10 cellular contexts compared by ENCODE assay signal in the genomic region with DNA sequence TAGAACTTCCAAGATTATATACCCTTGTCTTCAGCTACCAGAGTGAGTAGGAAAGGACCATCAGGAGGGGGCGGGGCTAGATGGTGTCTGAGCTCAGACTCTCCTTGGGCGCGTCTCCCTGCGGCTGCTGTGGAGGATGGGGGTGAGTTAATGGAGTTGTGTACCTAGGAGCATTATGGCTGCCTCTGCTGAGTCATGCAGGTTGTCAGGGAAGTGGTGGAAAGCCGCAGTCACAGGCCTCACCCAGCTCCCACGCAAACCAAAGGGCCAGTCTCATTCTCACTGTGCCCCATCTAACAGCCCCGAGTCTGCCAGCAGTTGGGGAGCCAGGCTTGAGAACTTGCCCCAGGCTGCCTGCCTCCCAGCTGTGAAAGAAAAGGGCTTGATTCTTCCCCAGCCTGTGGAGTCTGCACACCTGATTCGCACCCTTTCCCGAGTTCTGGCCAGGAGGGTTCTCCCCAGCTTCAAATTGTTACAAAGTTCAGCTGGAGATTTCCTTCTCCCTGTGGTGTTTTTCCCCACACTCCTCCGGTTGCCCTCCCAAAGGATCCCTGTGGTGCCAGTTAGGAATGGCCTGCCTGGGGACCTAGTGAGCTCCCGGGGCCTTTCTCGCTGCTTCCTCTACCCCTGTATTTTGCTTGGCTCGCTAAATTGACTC.
A peak's percentile ranks its signal among the peaks of the same experiment; 100 is the strongest.
DNase-seq lines count a peak whose midpoint lies in the region; ATAC-seq and TF ChIP-seq lines count a peak whose summit lies in the region.
"Had no signal": no experiment of that assay in that cellular context is flagged by ENCODE, and none has a peak within 500 bp of the region (broad histone marks: within the 10 kb centered on the region; RNA-seq: fewer than 3 reads in every experiment).

No MANE protein-coding gene starts in this region.

- no peak overlapping the region for H3K4me3 Mint-ChIP-seq in activated naive CD4-positive, alpha-beta T cell treated with anti-CD3 and anti-CD28 coated beads for 36 hours
- no peak overlapping the region for H3K4me3 Mint-ChIP-seq in activated CD8-positive, alpha-beta memory T cell treated with anti-CD3 and anti-CD28 coated beads, Interleukin-2, amount 10 ng/mL, durations not matched to agents 7 days and 5 days

- 94% methylated on average over 10 of the region's 13 CpGs for WGBS in suprapubic skin

- no peaks in the 10 kb centered on the region for H3K36me3 ChIP-seq in iPS-20b (ENCODE audit: insufficient read depth, low read depth, low read length)
- no peaks in the 10 kb centered on the region for H3K36me3 ChIP-seq in suprapubic skin

- H3K36me3 Mint-ChIP-seq in activated naive CD4-positive, alpha-beta T cell treated with anti-CD3 and anti-CD28 coated beads for 36 hours (ENCODE audit: low read depth) = peaks cover 2% of the 10 kb centered on the region
- peaks cover 13% of the 10 kb centered on the region for H3K36me3 Mint-ChIP-seq in activated CD8-positive, alpha-beta memory T cell treated with anti-CD3 and anti-CD28 coated beads, Interleukin-2, amount 10 ng/mL, durations not matched to agents 7 days and 5 days

- TF ChIP-seq POLR2A in suprapubic skin (IDR thresholded peaks at IDR 0.05) = no peak

- H3K9ac ChIP-seq in iPS-20b (ENCODE audit: low read depth, low read length) = no peak overlapping the region

- H3K27ac Mint-ChIP-seq in activated naive CD4-positive, alpha-beta T cell treated with anti-CD3 and anti-CD28 coated beads for 36 hours = no peak overlapping the region
- H3K27ac Mint-ChIP-seq in activated CD8-positive, alpha-beta memory T cell treated with anti-CD3 and anti-CD28 coated beads, Interleukin-2, amount 10 ng/mL, durations not matched to agents 7 days and 5 days = peak overlapping the region; percentile 39

- DNase-seq in activated naive CD4-positive, alpha-beta T cell treated with Interleukin-2 at 50 U/mL for 16 hours = peak; percentile 66
- no peak for DNase-seq in activated naive CD4-positive, alpha-beta T cell treated with anti-CD3 and anti-CD28 coated beads for 36 hours
- peak; percentile 75 for DNase-seq in activated CD8-positive, alpha-beta memory T cell treated with anti-CD3 and anti-CD28 coated beads, Interleukin-2, amount 10 ng/mL, durations not matched to agents 7 days and 5 days
- DNase-seq in suprapubic skin (ENCODE audit: low spot score in 2 of 2) (no peak), germinal center (ENCODE audit: low spot score) (no peak)
- DNase-seq: NCI-H2081, SIG-M5 had no signal

- peak; percentile 67 for ATAC-seq in activated CD8-positive, alpha-beta memory T cell treated with anti-CD3 and anti-CD28 coated beads, Interleukin-2, amount 10 ng/mL, durations not matched to agents 7 days and 5 days
- ATAC-seq in HG03521 (IDR thresholded peaks at IDR 0.05; ENCODE audit: unreplicated experiment) = no peak
- ATAC-seq in HG02678 (IDR thresholded peaks at IDR 0.05; ENCODE audit: unreplicated experiment) = no peak

- intact Hi-C loops in activated naive CD4-positive, alpha-beta T cell treated with anti-CD3 and anti-CD28 coated beads for 36 hours (cut with micrococcal nuclease) = no loop called here

- H3K27me3 ChIP-seq in iPS-20b (ENCODE audit: insufficient read depth, low read length) (no peaks in the 10 kb centered on the region), suprapubic skin (no peaks in the 10 kb centered on the region)

- H3K4me1 Mint-ChIP-seq in activated naive CD4-positive, alpha-beta T cell treated with anti-CD3 and anti-CD28 coated beads for 36 hours (ENCODE audit: low read depth) = no peaks in the 10 kb centered on the region
- H3K4me1 Mint-ChIP-seq in activated CD8-positive, alpha-beta memory T cell treated with anti-CD3 and anti-CD28 coated beads, Interleukin-2, amount 10 ng/mL, durations not matched to agents 7 days and 5 days = peaks cover 30% of the 10 kb centered on the region

- H3K9me3 ChIP-seq in iPS-20b (ENCODE audit: insufficient read depth, low read depth, low read length) = no peaks in the 10 kb centered on the region
- no peaks in the 10 kb centered on the region for H3K9me3 ChIP-seq in suprapubic skin

- no peak for TF ChIP-seq EP300 in suprapubic skin (IDR thresholded peaks at IDR 0.05)

- H3K4me3 ChIP-seq in iPS-20b (ENCODE audit: low read length) (no peak overlapping the region), suprapubic skin (no peak overlapping the region)

- TF ChIP-seq CTCF in suprapubic skin (IDR thresholded peaks at IDR 0.05) = no peak

- H3K27ac ChIP-seq in iPS-20b (ENCODE audit: low read length) (peak overlapping the region; percentile 36), suprapubic skin (peak overlapping the region; percentile 25)

- H3K9me3 Mint-ChIP-seq in activated naive CD4-positive, alpha-beta T cell treated with anti-CD3 and anti-CD28 coated beads for 36 hours = peaks cover 1% of the 10 kb centered on the region
- peaks cover 2% of the 10 kb centered on the region for H3K9me3 Mint-ChIP-seq in activated CD8-positive, alpha-beta memory T cell treated with anti-CD3 and anti-CD28 coated beads, Interleukin-2, amount 10 ng/mL, durations not matched to agents 7 days and 5 days (ENCODE audit: low read depth)

- no peaks in the 10 kb centered on the region for H3K27me3 Mint-ChIP-seq in activated naive CD4-positive, alpha-beta T cell treated with anti-CD3 and anti-CD28 coated beads for 36 hours (ENCODE audit: low read depth)
- H3K27me3 Mint-ChIP-seq in activated CD8-positive, alpha-beta memory T cell treated with anti-CD3 and anti-CD28 coated beads, Interleukin-2, amount 10 ng/mL, durations not matched to agents 7 days and 5 days = peaks cover 5% of the 10 kb centered on the region

- H3K4me1 ChIP-seq in iPS-20b (ENCODE audit: insufficient read depth, low read length) = peaks cover 14% of the 10 kb centered on the region
- no peaks in the 10 kb centered on the region for H3K4me1 ChIP-seq in suprapubic skin

- CTCF ChIA-PET in activated naive CD4-positive, alpha-beta T cell treated with anti-CD3 and anti-CD28 coated beads for 36 hours (lab: Charles Lee) = no interaction called here
- CTCF ChIA-PET in activated CD8-positive, alpha-beta memory T cell treated with anti-CD3 and anti-CD28 coated beads, Interleukin-2, amount 10 ng/mL, durations not matched to agents 7 days and 5 days (lab: Charles Lee) = interaction anchor here (0.6 to 1.4 kb wide), 3 partner anchors 12 to 447 kb away, joined by 3 to 4 read pairs (median 3); no protein-coding TSS in a partner anchor

Comparison
In these comparisons a context has a peak if more than half of its experiments do, and no peak if none do; other contexts are left out.
1. DNase-seq: peak in activated naive CD4-positive, alpha-beta T cell treated with Interleukin-2 at 50 U/mL for 16 hours (single experiment) and activated CD8-positive, alpha-beta memory T cell treated with anti-CD3 and anti-CD28 coated beads, Interleukin-2, amount 10 ng/mL, durations not matched to agents 7 days and 5 days (single experiment); none in activated naive CD4-positive, alpha-beta T cell treated with anti-CD3 and anti-CD28 coated beads for 36 hours (single experiment), suprapubic skin (0 of 2) and germinal center (single experiment).